Comparison of ENCODE assay signal across 1 cellular context in genomic region chr2:189658281-189658680, GRCh38.
TF ChIP-seq lines count a peak whose summit lies in the region.

No MANE protein-coding gene starts in this region.

TF ChIP-seq in H1, 55 proteins besides CTCF, POLR2A, EP300 and RAD21 (continued from another document):
- no peak for TF ChIP-seq NANOG (IDR thresholded peaks at IDR 0.05; ENCODE audit: insufficient read depth, low read depth, low read length, poor library complexity, severe bottlenecking)
- TF ChIP-seq TCF12 (IDR thresholded peaks at IDR 0.05; ENCODE audit: low read depth, low read length), result no peak
- no peak for TF ChIP-seq BACH1 (IDR thresholded peaks at IDR 0.05; ENCODE audit: low read length)
- TF ChIP-seq HDAC6 (IDR thresholded peaks at IDR 0.05; ENCODE audit: low read depth, low read length), result no peak
- no peak for TF ChIP-seq SIN3A (conservative IDR thresholded peaks at IDR 0.05 in 1 of 2, IDR thresholded peaks at IDR 0.05 in 1 of 2; ENCODE audit: low read depth in 1 of 2, low read length in 2 of 2)
- TF ChIP-seq KDM1A (IDR thresholded peaks at IDR 0.05; ENCODE audit: borderline replicate concordance, low read length), result no peak
- no peak for TF ChIP-seq CBX5 (IDR thresholded peaks at IDR 0.05; ENCODE audit: low read depth, low read length)
- TF ChIP-seq CHD7 (IDR thresholded peaks at IDR 0.05; ENCODE audit: insufficient replicate concordance, low read length), result no peak
- no peak for TF ChIP-seq BRCA1 (IDR thresholded peaks at IDR 0.05; ENCODE audit: low read depth, low read length)
- TF ChIP-seq RXRA (IDR thresholded peaks at IDR 0.05; ENCODE audit: insufficient read depth, low read depth, low read length), result no peak
- TF ChIP-seq USF2 (IDR thresholded peaks at IDR 0.05; ENCODE audit: low read length), result no peak
- no peak for TF ChIP-seq CHD1 (IDR thresholded peaks at IDR 0.05; ENCODE audit: low read depth, low read length)
